ENCODE assay signal across 19 cellular contexts in genomic region chr6:140252099-140252498, GRCh38.
"Had no signal": no experiment of that assay in that cellular context is flagged by ENCODE, and none has a peak within 500 bp of the region (broad histone marks: within the 10 kb centered on the region; RNA-seq: fewer than 3 reads in every experiment).

No MANE protein-coding gene starts in this region.

- H3K27me3 ChIP-seq: adrenal gland, cardiac muscle cell, foreskin keratinocyte, neutrophil, pancreas, spleen, tibial artery had no signal

- H3K9me3 ChIP-seq: adrenal gland, neutrophil, pancreas, spleen, tibial artery had no signal

- DNase-seq: activated CD4-positive, alpha-beta T cell treated with anti-CD3 and anti-CD28 coated beads for 1 hour; activated CD8-positive, alpha-beta memory T cell treated with anti-CD3 and anti-CD28 coated beads for 24 hours; activated CD8-positive, alpha-beta memory T cell treated with anti-CD3 and anti-CD28 coated beads, Interleukin-2, amount 50 U/mL, for 48 hours; activated effector memory CD4-positive, alpha-beta T cell treated with anti-CD3 and anti-CD28 coated beads, Interleukin-2, amount 50 U/mL, for 16 hours; activated T-cell treated with anti-CD3 and anti-CD28 coated beads, Interleukin-2, amount 50 U/mL, for 72 hours; adrenal gland; foreskin keratinocyte; hypothalamus; kidney; pancreas; spleen; stimulated activated CD8-positive, alpha-beta memory T cell treated with anti-CD3 and anti-CD28 coated beads, Interleukin-4, amount 100 ng/mL, for 48 hours; stimulated activated naive CD4-positive, alpha-beta T cell; tibial artery had no signal

- FAIRE-seq: kidney, pancreas had no signal

- H3K36me3 ChIP-seq: adrenal gland, cardiac muscle cell, neutrophil, pancreas, spleen, tibial artery had no signal

- H3K27ac ChIP-seq: adrenal gland, cardiac muscle cell, foreskin keratinocyte, neutrophil, pancreas, spleen, tibial artery had no signal

- ATAC-seq: activated T-cell treated with anti-CD3 and anti-CD28 coated beads, Interleukin-2, amount 50 U/mL, for 72 hours; foreskin keratinocyte; left lobe of liver; natural killer cell treated with Interleukin-12 subunit alpha and Interleukin-12 subunit beta and Interleukin-15 and Interleukin-18, amount 100 ng/mL, for 72 hours; pancreas; sciatic nerve had no signal

- H3K4me1 ChIP-seq: adrenal gland, foreskin keratinocyte, spleen, tibial artery had no signal

- H3K4me3 ChIP-seq: adrenal gland, cardiac muscle cell, pancreas, spleen, tibial artery had no signal
